Comparison of ENCODE assay signal across 1 cellular context in genomic region chr1:59043796-59044195, GRCh38.
TF ChIP-seq lines count a peak whose summit lies in the region.

No MANE protein-coding gene starts in this region.

TF ChIP-seq in HepG2, 621 proteins besides CTCF, POLR2A, EP300 and RAD21 (continued from another document and continues in another):
- TF ChIP-seq ZNF318 (CRISPR knock-in tag; IDR thresholded peaks at IDR 0.05) (no peak), TERF1 (CRISPR knock-in tag; IDR thresholded peaks at IDR 0.05) (no peak), ZNF775 (CRISPR knock-in tag; IDR thresholded peaks at IDR 0.05; ENCODE audit: borderline replicate concordance) (no peak), ZBTB39 (CRISPR knock-in tag; IDR thresholded peaks at IDR 0.05) (no peak), U2AF1 (optimal IDR thresholded peaks at IDR 0.05; ENCODE audit: low read depth, low read length) (no peak), ZNF547 (CRISPR knock-in tag; IDR thresholded peaks at IDR 0.05) (no peak), ATF3 (CRISPR knock-in tag; IDR thresholded peaks at IDR 0.05) (no peak), ZNF160 (CRISPR knock-in tag; IDR thresholded peaks at IDR 0.05) (no peak), ZNF672 (CRISPR knock-in tag; IDR thresholded peaks at IDR 0.05) (no peak), ZNF713 (CRISPR knock-in tag; IDR thresholded peaks at IDR 0.05) (peak; percentile 78; the same call in 1 of the 2 replicates), ZFY (CRISPR knock-in tag; IDR thresholded peaks at IDR 0.05) (no peak), ZNF230 (CRISPR knock-in tag; IDR thresholded peaks at IDR 0.05) (no peak), UBTF (CRISPR knock-in tag; IDR thresholded peaks at IDR 0.05) (no peak), ZNF12 (CRISPR knock-in tag; IDR thresholded peaks at IDR 0.05) (no peak), TRAFD1 (CRISPR knock-in tag; IDR thresholded peaks at IDR 0.05; ENCODE audit: borderline replicate concordance) (peak; percentile 34; the same call in 1 of the 2 replicates), SP2 (CRISPR knock-in tag; IDR thresholded peaks at IDR 0.05) (no peak), ZNF703 (CRISPR knock-in tag; IDR thresholded peaks at IDR 0.05; ENCODE audit: borderline replicate concordance) (no peak), ISX (CRISPR knock-in tag; conservative IDR thresholded peaks at IDR 0.05) (no peak), ZBTB42 (CRISPR knock-in tag; IDR thresholded peaks at IDR 0.05) (no peak), NPAS2 (CRISPR knock-in tag; IDR thresholded peaks at IDR 0.05; ENCODE audit: borderline replicate concordance) (no peak), ISL2 (CRISPR knock-in tag; IDR thresholded peaks at IDR 0.05) (peak; percentile 63), ZSCAN25 (CRISPR knock-in tag; IDR thresholded peaks at IDR 0.05) (no peak), EED (CRISPR knock-in tag; IDR thresholded peaks at IDR 0.05) (no peak), MXD1 (CRISPR knock-in tag; IDR thresholded peaks at IDR 0.05) (no peak), ZNF383 (CRISPR knock-in tag; IDR thresholded peaks at IDR 0.05; ENCODE audit: borderline replicate concordance) (no peak), PHF8 (CRISPR knock-in tag; IDR thresholded peaks at IDR 0.05) (no peak), ZNF430 (CRISPR knock-in tag; IDR thresholded peaks at IDR 0.05) (peak; percentile 15; the same call in 1 of the 2 replicates), ZNF576 (CRISPR knock-in tag; IDR thresholded peaks at IDR 0.05) (no peak), NCOA2 (CRISPR knock-in tag; IDR thresholded peaks at IDR 0.05) (peak; percentile 61; the same call in 1 of the 2 replicates), U2AF2 (IDR thresholded peaks at IDR 0.05; ENCODE audit: low read depth, low read length) (no peak), PPARG (CRISPR knock-in tag; conservative IDR thresholded peaks at IDR 0.05) (0 out of 2 replicates have a peak, but pooled peaks have one; percentile 57), IRX3 (CRISPR knock-in tag; IDR thresholded peaks at IDR 0.05; ENCODE audit: borderline replicate concordance, low read depth) (no peak), BCL6 (CRISPR knock-in tag; IDR thresholded peaks at IDR 0.05) (peak; percentile 92), KDM5A (IDR thresholded peaks at IDR 0.05; ENCODE audit: borderline replicate concordance, low read length) (no peak), POLR2AphosphoS5 (IDR thresholded peaks at IDR 0.05; ENCODE audit: low read depth, low read length) (no peak), KLF9 (CRISPR knock-in tag; IDR thresholded peaks at IDR 0.05; ENCODE audit: low read depth) (no peak), ZNF569 (CRISPR knock-in tag; IDR thresholded peaks at IDR 0.05; ENCODE audit: borderline replicate concordance) (no peak), HNF4A (CRISPR knock-in tag; IDR thresholded peaks at IDR 0.05) (peak; percentile 63), ZBTB46 (CRISPR knock-in tag; IDR thresholded peaks at IDR 0.05; ENCODE audit: borderline replicate concordance) (no peak), ZFAT (CRISPR knock-in tag; conservative IDR thresholded peaks at IDR 0.05) (no peak), ZNF605 (CRISPR knock-in tag; IDR thresholded peaks at IDR 0.05) (no peak), MTF1 (CRISPR knock-in tag; IDR thresholded peaks at IDR 0.05) (no peak), ZBTB10 (CRISPR knock-in tag; IDR thresholded peaks at IDR 0.05; ENCODE audit: borderline replicate concordance) (no peak), ZSCAN29 (CRISPR knock-in tag; conservative IDR thresholded peaks at IDR 0.05) (0 out of 2 replicates have a peak, but pooled peaks have one; percentile 34)
